In the genomic region with DNA sequence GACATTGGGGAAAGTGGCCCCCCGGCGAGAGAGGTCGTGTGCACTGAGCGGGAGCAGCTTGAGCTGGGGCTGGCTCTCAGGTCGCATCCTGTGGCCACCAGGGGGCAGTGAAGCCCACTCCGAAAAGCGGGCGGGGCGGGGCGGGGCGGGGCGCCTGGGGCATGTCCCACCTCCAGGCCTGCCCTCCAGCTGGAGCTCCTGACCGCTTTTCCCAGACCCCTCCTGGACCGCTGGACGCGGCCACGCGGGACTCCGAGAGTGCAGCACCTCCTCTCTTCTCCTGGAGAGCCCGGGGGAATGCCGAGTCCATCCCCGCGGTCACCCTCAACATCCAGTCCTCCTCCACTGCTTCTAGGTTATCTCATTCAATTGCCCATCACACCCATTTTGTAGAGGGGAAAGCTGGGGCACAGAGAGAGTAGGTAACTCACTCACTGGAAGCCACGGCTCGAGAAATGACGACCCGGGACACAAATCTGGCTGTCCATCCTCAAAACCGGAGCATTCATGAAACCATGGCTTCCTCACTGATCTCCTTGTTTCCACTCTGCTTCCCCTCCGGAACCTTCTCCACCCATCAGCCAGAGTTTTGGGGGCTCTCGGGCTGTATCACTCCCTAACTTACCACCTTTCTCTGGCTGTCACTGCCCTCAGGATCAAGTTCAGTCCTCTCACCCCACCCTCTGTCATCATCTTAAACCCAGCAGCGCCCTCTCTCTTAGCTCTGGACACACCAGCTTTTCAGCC, we compare ENCODE assay signal across 1 cellular context.
TF ChIP-seq lines count a peak whose summit lies in the region.

No MANE protein-coding gene starts in this region.

TF ChIP-seq in Ishikawa, 13 proteins besides CTCF, POLR2A, EP300 and RAD21 (continued from another document):
- TF ChIP-seq, protein P1, sequence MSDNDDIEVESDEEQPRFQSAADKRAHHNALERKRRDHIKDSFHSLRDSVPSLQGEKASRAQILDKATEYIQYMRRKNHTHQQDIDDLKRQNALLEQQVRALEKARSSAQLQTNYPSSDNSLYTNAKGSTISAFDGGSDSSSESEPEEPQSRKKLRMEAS (IDR thresholded peaks at IDR 0.05): 0 out of 2 replicates have a peak, but pooled peaks have one; percentile 29
